1 cellular context compared by ENCODE assay signal in the genomic region with DNA sequence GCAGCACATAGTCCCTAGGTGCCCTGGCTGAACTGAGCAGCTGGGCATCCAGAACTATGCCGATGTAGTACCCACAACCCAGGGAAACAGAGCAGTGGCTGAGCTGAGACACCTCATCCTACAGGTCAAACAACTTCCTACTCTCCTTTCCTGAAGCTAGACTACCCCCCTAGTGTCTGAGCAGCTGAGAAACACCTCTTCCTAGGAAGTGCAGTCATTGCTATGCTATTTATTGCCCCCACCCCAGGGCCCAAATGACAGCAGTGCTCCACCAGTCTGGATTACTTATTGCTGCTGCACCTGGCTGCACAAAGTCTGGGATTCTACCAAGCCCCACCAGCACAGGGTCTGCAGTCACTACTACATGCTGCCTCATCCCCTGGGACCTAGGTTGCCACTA.
TF ChIP-seq lines count a peak whose summit lies in the region.

No MANE protein-coding gene starts in this region.

TF ChIP-seq in GM12878, 131 proteins besides CTCF, POLR2A, EP300 and RAD21:
- TF ChIP-seq HDAC6 (IDR thresholded peaks at IDR 0.05; ENCODE audit: unreplicated experiment) (no peak), CHD2 (IDR thresholded peaks at IDR 0.05; ENCODE audit: borderline replicate concordance, low read depth, low read length) (no peak), SUZ12 (IDR thresholded peaks at IDR 0.05; ENCODE audit: unreplicated experiment) (no peak), CHD1 (IDR thresholded peaks at IDR 0.05; ENCODE audit: low read depth, low read length) (no peak), MXI1 (IDR thresholded peaks at IDR 0.05; ENCODE audit: low read depth, low read length) (no peak), TCF12 (IDR thresholded peaks at IDR 0.05; ENCODE audit: low read depth, low read length) (no peak), EZH2 (IDR thresholded peaks at IDR 0.05; ENCODE audit: borderline replicate concordance, control insufficient read depth, low read depth, low read length) (no peak), GATAD2B (conservative IDR thresholded peaks at IDR 0.05; ENCODE audit: low read depth) (no peak), ESRRA (IDR thresholded peaks at IDR 0.05; ENCODE audit: low read length) (no peak), KAT2A (conservative IDR thresholded peaks at IDR 0.05; ENCODE audit: control insufficient read depth, low read depth, low read length) (no peak), STAT1 (conservative IDR thresholded peaks at IDR 0.05) (no peak), NR2C1 (IDR thresholded peaks at IDR 0.05) (no peak), RAD51 (IDR thresholded peaks at IDR 0.05) (no peak)
- TF ChIP-seq, protein P1, sequence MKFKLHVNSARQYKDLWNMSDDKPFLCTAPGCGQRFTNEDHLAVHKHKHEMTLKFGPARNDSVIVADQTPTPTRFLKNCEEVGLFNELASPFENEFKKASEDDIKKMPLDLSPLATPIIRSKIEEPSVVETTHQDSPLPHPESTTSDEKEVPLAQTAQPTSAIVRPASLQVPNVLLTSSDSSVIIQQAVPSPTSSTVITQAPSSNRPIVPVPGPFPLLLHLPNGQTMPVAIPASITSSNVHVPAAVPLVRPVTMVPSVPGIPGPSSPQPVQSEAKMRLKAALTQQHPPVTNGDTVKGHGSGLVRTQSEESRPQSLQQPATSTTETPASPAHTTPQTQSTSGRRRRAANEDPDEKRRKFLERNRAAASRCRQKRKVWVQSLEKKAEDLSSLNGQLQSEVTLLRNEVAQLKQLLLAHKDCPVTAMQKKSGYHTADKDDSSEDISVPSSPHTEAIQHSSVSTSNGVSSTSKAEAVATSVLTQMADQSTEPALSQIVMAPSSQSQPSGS (IDR thresholded peaks at IDR 0.05; ENCODE audit: low read length) = no peak
- TF ChIP-seq, protein P2, sequence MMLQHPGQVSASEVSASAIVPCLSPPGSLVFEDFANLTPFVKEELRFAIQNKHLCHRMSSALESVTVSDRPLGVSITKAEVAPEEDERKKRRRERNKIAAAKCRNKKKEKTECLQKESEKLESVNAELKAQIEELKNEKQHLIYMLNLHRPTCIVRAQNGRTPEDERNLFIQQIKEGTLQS (IDR thresholded peaks at IDR 0.05; ENCODE audit: borderline replicate concordance, extremely low read depth, low read depth, low read length) = no peak
